In genomic region chr1:232925421-232926202, GRCh38 we compare ENCODE assay signal across 19 cellular contexts. TPM values are rescaled to one million over a fixed set of nuclear protein-coding genes. Genes with fewer than 3 reads are reported as not detected.
DNase-seq lines count a peak whose midpoint lies in the region; ATAC-seq and TF ChIP-seq lines count a peak whose summit lies in the region.
"Had no signal": no experiment of that assay in that cellular context is flagged by ENCODE, and none has a peak within 500 bp of the region (broad histone marks: within the 10 kb centered on the region; RNA-seq: fewer than 3 reads in every experiment).

No MANE protein-coding gene starts in this region.

- H3K27ac ChIP-seq in BLaER1, result no peak overlapping the region
- H3K27ac ChIP-seq in hepatocyte, result no peak overlapping the region
- H3K27ac ChIP-seq: psoas muscle, SJCRH30 had no signal

- TF ChIP-seq CTCF in nephron (IDR thresholded peaks at IDR 0.05; ENCODE audit: unreplicated experiment in 3 of 3), result no peak
- TF ChIP-seq CTCF in hepatocyte (IDR thresholded peaks at IDR 0.05; ENCODE audit: poor library complexity), result no peak

- H3K4me1 ChIP-seq in BLaER1, result peaks cover 40% of the 10 kb centered on the region
- H3K4me1 ChIP-seq in hepatocyte (ENCODE audit: insufficient read depth), result no peaks in the 10 kb centered on the region

- no peak overlapping the region for H3K4me3 ChIP-seq in BLaER1
- no peak overlapping the region for H3K4me3 ChIP-seq in hepatocyte
- H3K4me3 ChIP-seq: psoas muscle, SJCRH30 had no signal

- 47% methylated on average over 5 of the region's 5 CpGs for WGBS in hepatocyte (ENCODE audit: low lambda C conversion rate, missing lambda C conversion rate)

- no peaks in the 10 kb centered on the region for H3K79me2 ChIP-seq in hepatocyte

- H3K9me3 ChIP-seq in BLaER1 (peaks cover 14% of the 10 kb centered on the region), hepatocyte (ENCODE audit: low read depth) (no peaks in the 10 kb centered on the region)
- H3K9me3 ChIP-seq: psoas muscle, SJCRH30 had no signal

- H2AFZ ChIP-seq in hepatocyte, result no peak overlapping the region

- H3K36me3 ChIP-seq in BLaER1 (no peaks in the 10 kb centered on the region), hepatocyte (replicated peaks; ENCODE audit: insufficient read depth, low read depth) (no peaks in the 10 kb centered on the region)
- H3K36me3 ChIP-seq: SJCRH30 had no signal

- H4K20me1 ChIP-seq in BLaER1, result no peaks in the 10 kb centered on the region
- H4K20me1 ChIP-seq in hepatocyte (ENCODE audit: insufficient read depth, poor library complexity, severe bottlenecking), result no peaks in the 10 kb centered on the region

- H3K36me3 Mint-ChIP-seq in activated T-helper 17 cell treated with anti-CD3 and anti-CD28 coated beads, Interleukin-2, amount 50 U/mL, for 72 hours (ENCODE audit: low read depth), result no peaks in the 10 kb centered on the region
- H3K36me3 Mint-ChIP-seq in nephron (ENCODE audit: low read depth), result no peaks in the 10 kb centered on the region
- H3K36me3 Mint-ChIP-seq: CD14-positive monocyte, memory B cell, natural killer cell had no signal

- H3K4me2 ChIP-seq in BLaER1, result peak overlapping the region; percentile 67; the same call in 1 of the 2 replicates
- H3K4me2 ChIP-seq in hepatocyte, result no peak overlapping the region

- peaks cover 3% of the 10 kb centered on the region for H3K9me3 Mint-ChIP-seq in activated T-helper 17 cell treated with anti-CD3 and anti-CD28 coated beads, Interleukin-2, amount 50 U/mL, for 72 hours
- H3K9me3 Mint-ChIP-seq in nephron, result peaks cover 3% of the 10 kb centered on the region
- H3K9me3 Mint-ChIP-seq: memory B cell, natural killer cell had no signal

- no peak overlapping the region for H3K9ac ChIP-seq in BLaER1

- H3K4me3 Mint-ChIP-seq in activated T-helper 17 cell treated with anti-CD3 and anti-CD28 coated beads, Interleukin-2, amount 50 U/mL, for 72 hours, result peak overlapping the region; percentile 22
- no peak overlapping the region for H3K4me3 Mint-ChIP-seq in nephron
- H3K4me3 Mint-ChIP-seq: CD14-positive monocyte; memory B cell; natural killer cell; T-helper 2 cell treated with Interferon-gamma antibody and Interleukin-4, amounts not matched to agents 5 μg/mL and 100 μg/mL, for 36 hours had no signal

- peaks cover 31% of the 10 kb centered on the region for H3K4me1 Mint-ChIP-seq in activated T-helper 17 cell treated with anti-CD3 and anti-CD28 coated beads, Interleukin-2, amount 50 U/mL, for 72 hours
- H3K4me1 Mint-ChIP-seq in nephron, result peaks cover 39% of the 10 kb centered on the region
- H3K4me1 Mint-ChIP-seq: memory B cell had no signal

- H3K27ac Mint-ChIP-seq in activated T-helper 17 cell treated with anti-CD3 and anti-CD28 coated beads, Interleukin-2, amount 50 U/mL, for 72 hours, result peak overlapping the region; percentile 42
- H3K27ac Mint-ChIP-seq in nephron, result peak overlapping the region; percentile 30 to 87 (median 69)
- H3K27ac Mint-ChIP-seq: CD14-positive monocyte; memory B cell; natural killer cell; T-helper 2 cell treated with Interferon-gamma antibody and Interleukin-4, amounts not matched to agents 5 μg/mL and 100 μg/mL, for 36 hours had no signal

- DNase-seq in EL (peak; percentile 16), NK-92 (lab: John Stamatoyannopoulos, UW; ENCODE audit: unreplicated experiment) (no peak), hepatocyte (ENCODE audit: low spot score) (no peak)
- DNase-seq: activated CD4-positive, CD25-positive, alpha-beta regulatory T cell; activated CD8-positive, alpha-beta memory T cell treated with anti-CD3 and anti-CD28 coated beads for 24 hours; DMS79; effector memory CD4-positive, alpha-beta T cell; natural killer cell; NCI-H146; OCI-M1; psoas muscle; SJCRH30 had no signal

- H3K27me3 ChIP-seq in BLaER1 (no peaks in the 10 kb centered on the region), hepatocyte (no peaks in the 10 kb centered on the region)
- H3K27me3 ChIP-seq: SJCRH30 had no signal

- no peaks in the 10 kb centered on the region for H3K9me2 ChIP-seq in hepatocyte (replicated peaks; ENCODE audit: insufficient read depth)

- no peak for ATAC-seq in activated T-helper 17 cell treated with anti-CD3 and anti-CD28 coated beads, Interleukin-2, amount 50 U/mL, for 72 hours (replicated peaks)
- no peak for ATAC-seq in GM21423 (IDR thresholded peaks at IDR 0.05; ENCODE audit: unreplicated experiment)
- ATAC-seq: natural killer cell, psoas muscle had no signal

- no peaks in the 10 kb centered on the region for H3K27me3 Mint-ChIP-seq in activated T-helper 17 cell treated with anti-CD3 and anti-CD28 coated beads, Interleukin-2, amount 50 U/mL, for 72 hours
- H3K27me3 Mint-ChIP-seq in nephron (ENCODE audit: low read depth), result peaks cover 6% of the 10 kb centered on the region

RNA-seq across cellular contexts. Expression of gene NTPCR, which starts 24.8 kb away (rescaled TPM):
- total RNA-seq in activated T-helper 17 cell treated with anti-CD3 and anti-CD28 coated beads, Interleukin-2, amount 50 U/mL, for 72 hours, result 10 to 100 TPM; 40.9 to 53.0 TPM
- total RNA-seq in hepatocyte, result 32.1 and 43.2 TPM in 2 replicates
- polyA plus RNA-seq in hepatocyte, result 52.9 and 53.8 TPM in 2 replicates
